8 cellular contexts compared by ENCODE assay signal in genomic region chr17:79188048-79188447, GRCh38.
DNase-seq lines count a peak whose midpoint lies in the region; ATAC-seq and TF ChIP-seq lines count a peak whose summit lies in the region.

No MANE protein-coding gene starts in this region.

- H3K4me1 Mint-ChIP-seq in T-helper 2 cell treated with Interferon-gamma antibody and Interleukin-4, amounts not matched to agents 5 μg/mL and 100 μg/mL, for 36 hours (ENCODE audit: low read depth): peaks cover 2% of the 10 kb centered on the region

- POLR2A ChIA-PET in PC-9 (lab: Charles Lee; ENCODE audit: unreplicated experiment): no interaction called here

- H4K20me1 ChIP-seq in PC-9 (ENCODE audit: insufficient read depth): no peaks in the 10 kb centered on the region

- H3K4me3 ChIP-seq in PC-9 (no peak overlapping the region), thoracic aorta (no peak overlapping the region)

- H3K27ac ChIP-seq in PC-9 (no peak overlapping the region), foreskin keratinocyte (no peak overlapping the region), thoracic aorta (no peak overlapping the region)

- H3K79me2 ChIP-seq in PC-9 (ENCODE audit: low read depth): no peaks in the 10 kb centered on the region

- TF ChIP-seq CTCF in PC-9 (conservative IDR thresholded peaks at IDR 0.05): peak; percentile 60
- peak; percentile 79 for TF ChIP-seq CTCF in foreskin keratinocyte (conservative IDR thresholded peaks at IDR 0.05)
- TF ChIP-seq CTCF in thoracic aorta (IDR thresholded peaks at IDR 0.05): peak; percentile 33

- no peaks in the 10 kb centered on the region for H3F3A ChIP-seq in PC-9 (ENCODE audit: insufficient read depth, low read depth)

- no peaks in the 10 kb centered on the region for H3K9me2 ChIP-seq in PC-9 (ENCODE audit: insufficient read depth)

- CTCF ChIA-PET in PC-9 (lab: Charles Lee): interaction anchor here (0.6 kb wide), 1 partner anchor 200 kb away, joined by 3 read pairs; no protein-coding TSS in a partner anchor

- H2AFZ ChIP-seq in PC-9: no peak overlapping the region

- no peaks in the 10 kb centered on the region for H3K36me3 Mint-ChIP-seq in T-helper 2 cell treated with Interferon-gamma antibody and Interleukin-4, amounts not matched to agents 5 μg/mL and 100 μg/mL, for 36 hours (ENCODE audit: low read depth)

- H3K36me3 ChIP-seq in PC-9 (ENCODE audit: low read depth) (no peaks in the 10 kb centered on the region), thoracic aorta (no peaks in the 10 kb centered on the region)

- H3K27me3 ChIP-seq in PC-9 (ENCODE audit: insufficient read depth, low read depth) (peaks cover 80% of the 10 kb centered on the region), foreskin keratinocyte (peaks cover 83% of the 10 kb centered on the region), thoracic aorta (replicated peaks; ENCODE audit: insufficient read depth) (no peaks in the 10 kb centered on the region)

- ATAC-seq in foreskin keratinocyte (peak; percentile 15), thoracic aorta (ENCODE audit: insufficient number of reproducible peaks, low FRiP score, low read depth) (no peak)

- peaks cover 18% of the 10 kb centered on the region for H3K27me3 Mint-ChIP-seq in T-helper 2 cell treated with Interferon-gamma antibody and Interleukin-4, amounts not matched to agents 5 μg/mL and 100 μg/mL, for 36 hours (ENCODE audit: low read depth)

- no peak overlapping the region for H3K4me3 Mint-ChIP-seq in T-helper 2 cell treated with Interferon-gamma antibody and Interleukin-4, amounts not matched to agents 5 μg/mL and 100 μg/mL, for 36 hours

- H3K4me2 ChIP-seq in PC-9: no peak overlapping the region

- H3K9me3 Mint-ChIP-seq in T-helper 2 cell treated with Interferon-gamma antibody and Interleukin-4, amounts not matched to agents 5 μg/mL and 100 μg/mL, for 36 hours: no peaks in the 10 kb centered on the region

- intact Hi-C loops in PC-9 (cut with micrococcal nuclease; ENCODE audit: unreplicated experiment): loop anchor here (5.0 kb wide), 2 partner anchors 204 to 519 kb away; no protein-coding TSS in a partner anchor

- DNase-seq in stimulated activated CD4-positive, alpha-beta T cell treated with anti-CD3 and anti-CD28 coated beads, Interleukin-15, amount 100 ng/mL, for 24 hours: peak; percentile 27
- no peak for DNase-seq in stimulated activated CD4-positive, alpha-beta T cell treated with anti-CD3 and anti-CD28 coated beads, Interleukin-4, amount 100 ng/mL, for 24 hours
- DNase-seq in PC-9 (peak in 1 of 2 experiments; percentile 22), foreskin keratinocyte (no peak), thoracic aorta (ENCODE audit: low spot score) (no peak), NCI-H1048 (lab: John Stamatoyannopoulos, UW) (no peak), mesenteric fat pad (ENCODE audit: low spot score) (no peak)
- DNase-seq in T-helper 2 cell treated with Interferon-gamma antibody and Interleukin-4, amounts not matched to agents 5 μg/mL and 100 μg/mL, for 36 hours (ENCODE audit: low spot score): no peak

- H3K27ac Mint-ChIP-seq in T-helper 2 cell treated with Interferon-gamma antibody and Interleukin-4, amounts not matched to agents 5 μg/mL and 100 μg/mL, for 36 hours: no peak overlapping the region

- H3K4me1 ChIP-seq in PC-9 (replicated peaks; ENCODE audit: insufficient read depth): no peaks in the 10 kb centered on the region
- no peaks in the 10 kb centered on the region for H3K4me1 ChIP-seq in foreskin keratinocyte
- H3K4me1 ChIP-seq in thoracic aorta (ENCODE audit: control insufficient read depth in 1 of 2, low read depth in 2 of 2): no peaks in the 10 kb centered on the region

- H3K9me3 ChIP-seq in PC-9 (ENCODE audit: insufficient read depth, low read depth): no peaks in the 10 kb centered on the region
- no peaks in the 10 kb centered on the region for H3K9me3 ChIP-seq in thoracic aorta

- no TSS peak for BruUV-seq in PC-9 (replicated peaks; lab: Mats Ljungman, UMichigan)
